ENCODE assay signal across 1 cellular context in genomic region chr19:6383188-6383587, GRCh38.
A peak's percentile ranks its signal among the peaks of the same experiment; 100 is the strongest.
TF ChIP-seq lines count a peak whose summit lies in the region.

No MANE protein-coding gene starts in this region.

TF ChIP-seq in HepG2, 621 proteins besides CTCF, POLR2A, EP300 and RAD21:
- no peak for TF ChIP-seq SNAPC4 (CRISPR knock-in tag; IDR thresholded peaks at IDR 0.05)
- TF ChIP-seq NFE2L1 (CRISPR knock-in tag; IDR thresholded peaks at IDR 0.05; ENCODE audit: borderline replicate concordance) = no peak
- no peak for TF ChIP-seq ZNF354B (CRISPR knock-in tag; IDR thresholded peaks at IDR 0.05)
- TF ChIP-seq, protein P1, sequence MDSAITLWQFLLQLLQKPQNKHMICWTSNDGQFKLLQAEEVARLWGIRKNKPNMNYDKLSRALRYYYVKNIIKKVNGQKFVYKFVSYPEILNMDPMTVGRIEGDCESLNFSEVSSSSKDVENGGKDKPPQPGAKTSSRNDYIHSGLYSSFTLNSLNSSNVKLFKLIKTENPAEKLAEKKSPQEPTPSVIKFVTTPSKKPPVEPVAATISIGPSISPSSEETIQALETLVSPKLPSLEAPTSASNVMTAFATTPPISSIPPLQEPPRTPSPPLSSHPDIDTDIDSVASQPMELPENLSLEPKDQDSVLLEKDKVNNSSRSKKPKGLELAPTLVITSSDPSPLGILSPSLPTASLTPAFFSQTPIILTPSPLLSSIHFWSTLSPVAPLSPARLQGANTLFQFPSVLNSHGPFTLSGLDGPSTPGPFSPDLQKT (CRISPR knock-in tag; IDR thresholded peaks at IDR 0.05; ENCODE audit: borderline replicate concordance) = no peak
- 0 out of 2 replicates have a peak, but pooled peaks have one; percentile 28 for TF ChIP-seq RBFOX2 (IDR thresholded peaks at IDR 0.05; ENCODE audit: low read depth, low read length)
- TF ChIP-seq IRX3 (CRISPR knock-in tag; IDR thresholded peaks at IDR 0.05; ENCODE audit: borderline replicate concordance, low read depth) = no peak
- no peak for TF ChIP-seq ZNF224 (CRISPR knock-in tag; IDR thresholded peaks at IDR 0.05)
- no peak for TF ChIP-seq TCF7 (IDR thresholded peaks at IDR 0.05; ENCODE audit: low read depth)
- TF ChIP-seq STAT6 (CRISPR knock-in tag; IDR thresholded peaks at IDR 0.05; ENCODE audit: borderline replicate concordance) = no peak
TF ChIP-seq in HepG2: peak in this region for 1.
